11 cellular contexts compared by ENCODE assay signal in the genomic region with DNA sequence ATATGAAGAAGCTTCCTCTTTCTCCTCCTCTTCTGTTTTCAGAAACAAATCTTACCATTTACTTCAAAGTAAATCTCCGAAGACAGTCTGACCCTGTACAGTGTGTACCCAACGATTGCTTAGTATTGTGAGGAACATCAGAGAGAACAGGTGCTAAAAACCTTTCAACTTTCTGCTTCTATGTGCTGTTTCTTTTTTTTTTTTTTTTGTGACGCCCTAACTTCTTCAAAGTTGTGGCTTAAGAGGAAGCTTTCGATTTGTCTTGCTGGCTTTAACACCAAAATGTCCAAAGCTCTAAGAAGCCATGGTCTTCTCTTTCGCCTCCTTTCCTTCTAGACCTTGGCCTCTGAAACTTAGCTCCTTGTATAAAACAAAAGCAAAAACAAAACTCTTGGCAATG. TPM values are rescaled to one million over a fixed set of nuclear protein-coding genes. Genes with fewer than 3 reads are reported as not detected.
DNase-seq lines count a peak whose midpoint lies in the region; TF ChIP-seq lines count a peak whose summit lies in the region.
"Had no signal": no experiment of that assay in that cellular context is flagged by ENCODE, and none has a peak within 500 bp of the region (broad histone marks: within the 10 kb centered on the region; RNA-seq: fewer than 3 reads in every experiment).

No MANE protein-coding gene starts in this region.

- H3K36me3 Mint-ChIP-seq in activated CD4-positive, alpha-beta T cell treated with anti-CD3 and anti-CD28 coated beads, Interleukin-2, amount 10 ng/mL, durations not matched to agents 24 days and 14 days (ENCODE audit: low read depth) = peaks cover 51% of the 10 kb centered on the region

- peak; percentile 77 for DNase-seq in activated CD4-positive, alpha-beta T cell treated with anti-CD3 and anti-CD28 coated beads, Interleukin-2, amount 10 ng/mL, durations not matched to agents 24 days and 14 days
- DNase-seq in activated CD4-positive, alpha-beta T cell treated with anti-CD3 and anti-CD28 coated beads for 48 hours = no peak
- DNase-seq in spleen (no peak), NCI-H1436 treated with DMSO at 0.1 percent for 48 hours (lab: John Stamatoyannopoulos, UW) (no peak), GM10248 (ENCODE audit: extremely low spot score) (no peak), T-helper 9 cell (no peak)
- DNase-seq: NCI-H1092, PC-9 had no signal

- peaks cover 3% of the 10 kb centered on the region for H3K9me3 Mint-ChIP-seq in activated CD4-positive, alpha-beta T cell treated with anti-CD3 and anti-CD28 coated beads, Interleukin-2, amount 10 ng/mL, durations not matched to agents 24 days and 14 days

- H3K27ac ChIP-seq in OCI-LY1 (ENCODE audit: low read depth, low read length, poor library complexity, severe bottlenecking) (peak overlapping the region; percentile 92), duodenal mucosa (ENCODE audit: low read depth, low read length) (no peak overlapping the region), spleen (peak overlapping the region; percentile 74 to 94 (median 90))
- H3K27ac ChIP-seq: PC-9 had no signal

- no peaks in the 10 kb centered on the region for H3K9me3 ChIP-seq in OCI-LY1 (ENCODE audit: low read length)
- no peaks in the 10 kb centered on the region for H3K9me3 ChIP-seq in duodenal mucosa (ENCODE audit: control insufficient read depth in 1 of 2, low read length in 2 of 2)
- no peaks in the 10 kb centered on the region for H3K9me3 ChIP-seq in spleen

- peaks cover 66% of the 10 kb centered on the region for H3K4me1 Mint-ChIP-seq in activated CD4-positive, alpha-beta T cell treated with anti-CD3 and anti-CD28 coated beads, Interleukin-2, amount 10 ng/mL, durations not matched to agents 24 days and 14 days

- H3K79me2 ChIP-seq in OCI-LY1 (ENCODE audit: insufficient read depth, low read length) = peaks cover 23% of the 10 kb centered on the region

- peak in 1 of 3 donors; percentile 28 for TF ChIP-seq POLR2A in spleen (IDR thresholded peaks at IDR 0.05)

- CTCF ChIA-PET in GM10248 (lab: Yijun Ruan, JAX) = interaction anchor here (0.8 to 2.8 kb wide), 8 partner anchors 11 to 268 kb away, joined by 3 to 20 read pairs (median 4); no protein-coding TSS in a partner anchor

- intact Hi-C loops in activated CD4-positive, alpha-beta T cell treated with anti-CD3 and anti-CD28 coated beads, Interleukin-2, amount 10 ng/mL, durations not matched to agents 24 days and 14 days (cut with micrococcal nuclease) = loop anchor here (5.0 kb wide), 1 partner anchor 542 kb away; a partner anchor contains a TSS
- intact Hi-C loops in spleen (cut with DNase I; ENCODE audit: low total_unique reads) = no loop called here

- H3K9me2 ChIP-seq in OCI-LY1 (ENCODE audit: low read depth, low read length) = no peaks in the 10 kb centered on the region

- POLR2A ChIA-PET in GM10248 (lab: Yijun Ruan, JAX) = interaction anchor here (0.7 kb wide), 2 partner anchors 16 to 555 kb away, joined by 4 to 6 read pairs; no protein-coding TSS in a partner anchor

- no peaks in the 10 kb centered on the region for H4K20me1 ChIP-seq in OCI-LY1 (ENCODE audit: insufficient read depth, low read length)

- H3K4me1 ChIP-seq in OCI-LY1 (ENCODE audit: insufficient read depth, low read length, severe bottlenecking) (peaks cover 65% of the 10 kb centered on the region), duodenal mucosa (ENCODE audit: control insufficient read depth in 1 of 2, insufficient read depth in 2 of 2, low read length in 2 of 2) (peaks cover 0 to 7% of the 10 kb centered on the region in 2 donors), spleen (peaks cover 4 to 60% (median 34%) of the 10 kb centered on the region in 6 donors)

- peak overlapping the region; percentile 90 for H3K4me3 Mint-ChIP-seq in activated CD4-positive, alpha-beta T cell treated with anti-CD3 and anti-CD28 coated beads, Interleukin-2, amount 10 ng/mL, durations not matched to agents 24 days and 14 days

- H3K4me2 ChIP-seq in OCI-LY1 (ENCODE audit: low read length) = peak overlapping the region; percentile 65
- H3K4me2 ChIP-seq: PC-9 had no signal

- H3K36me3 ChIP-seq in OCI-LY1 (ENCODE audit: insufficient read depth, low read length) = peaks cover 4% of the 10 kb centered on the region; the same call in 1 of the 2 replicates
- H3K36me3 ChIP-seq in duodenal mucosa (ENCODE audit: control insufficient read depth in 1 of 2, insufficient read depth in 2 of 2, low read length in 2 of 2) = no peaks in the 10 kb centered on the region
- H3K36me3 ChIP-seq in spleen = no peaks in the 10 kb centered on the region

- H3K9ac ChIP-seq in OCI-LY1 (ENCODE audit: low read length) = peak overlapping the region; percentile 70
- H3K9ac ChIP-seq in duodenal mucosa (ENCODE audit: low read depth in 1 of 2, low read length in 2 of 2) = peak overlapping the region; percentile 8 to 19

- H3K4me3 ChIP-seq in OCI-LY1 (ENCODE audit: low read depth, low read length, poor library complexity, severe bottlenecking) (peak overlapping the region; percentile 61), duodenal mucosa (ENCODE audit: low read depth in 1 of 2, low read length in 2 of 2) (peak overlapping the region; percentile 15 to 41), spleen (peak overlapping the region; percentile 17 to 75 (median 44))
- H3K4me3 ChIP-seq: PC-9 had no signal

- WGBS in spleen, 5 donors = 18 to 29% (median 24%) methylated on average over 5 of the region's 5 CpGs

- H3F3A ChIP-seq in OCI-LY1 (ENCODE audit: insufficient read depth, low read length) = no peaks in the 10 kb centered on the region; the same call in 1 of the 2 replicates

- no peak overlapping the region for H2AFZ ChIP-seq in OCI-LY1 (ENCODE audit: low read length)
- H2AFZ ChIP-seq: PC-9 had no signal

- no peak for TF ChIP-seq CTCF in OCI-LY1 (IDR thresholded peaks at IDR 0.05; ENCODE audit: low read length)
- no peak for TF ChIP-seq CTCF in spleen (IDR thresholded peaks at IDR 0.05 in 8 of 11, conservative IDR thresholded peaks at IDR 0.05 in 3 of 11)
- no peak for TF ChIP-seq CTCF in GM10248 (IDR thresholded peaks at IDR 0.05; ENCODE audit: control extremely low read depth, extremely low read depth, low read depth, missing control alignments)

- peak overlapping the region; percentile 93 for H3K27ac Mint-ChIP-seq in activated CD4-positive, alpha-beta T cell treated with anti-CD3 and anti-CD28 coated beads, Interleukin-2, amount 10 ng/mL, durations not matched to agents 24 days and 14 days

- no peaks in the 10 kb centered on the region for H3K27me3 ChIP-seq in OCI-LY1 (ENCODE audit: insufficient read depth, low read length)
- H3K27me3 ChIP-seq in duodenal mucosa (ENCODE audit: control insufficient read depth in 1 of 2, insufficient read depth in 2 of 2, low read length in 2 of 2) = peaks cover 0 to 2% of the 10 kb centered on the region in 2 donors
- H3K27me3 ChIP-seq in spleen (replicated peaks in 1 of 7) = peaks cover 0 to 4% (median 0%) of the 10 kb centered on the region in 7 donors

- no peaks in the 10 kb centered on the region for H3K27me3 Mint-ChIP-seq in activated CD4-positive, alpha-beta T cell treated with anti-CD3 and anti-CD28 coated beads, Interleukin-2, amount 10 ng/mL, durations not matched to agents 24 days and 14 days

RNA-seq across cellular contexts. Expression of a gene that starts 1.2 kb away (rescaled TPM):
- 148 and 150 TPM in 2 replicates for total RNA-seq in activated CD4-positive, alpha-beta T cell treated with anti-CD3 and anti-CD28 coated beads, Interleukin-2, amount 10 ng/mL, durations not matched to agents 24 days and 14 days
- total RNA-seq in spleen = 10 to 100 TPM in 5 of 7 donors, 1 to 10 TPM in 2; 7.1 to 42.7 (median 19.2) TPM
- polyA plus RNA-seq in spleen = 10 to 100 TPM in 2 of 3 donors, 1 to 10 TPM in 1; 4.8 to 16.0 (median 10.2) TPM
- total RNA-seq: A172, PC-9 had no signal
